Comparison of ENCODE assay signal across 9 cellular contexts in the genomic region with DNA sequence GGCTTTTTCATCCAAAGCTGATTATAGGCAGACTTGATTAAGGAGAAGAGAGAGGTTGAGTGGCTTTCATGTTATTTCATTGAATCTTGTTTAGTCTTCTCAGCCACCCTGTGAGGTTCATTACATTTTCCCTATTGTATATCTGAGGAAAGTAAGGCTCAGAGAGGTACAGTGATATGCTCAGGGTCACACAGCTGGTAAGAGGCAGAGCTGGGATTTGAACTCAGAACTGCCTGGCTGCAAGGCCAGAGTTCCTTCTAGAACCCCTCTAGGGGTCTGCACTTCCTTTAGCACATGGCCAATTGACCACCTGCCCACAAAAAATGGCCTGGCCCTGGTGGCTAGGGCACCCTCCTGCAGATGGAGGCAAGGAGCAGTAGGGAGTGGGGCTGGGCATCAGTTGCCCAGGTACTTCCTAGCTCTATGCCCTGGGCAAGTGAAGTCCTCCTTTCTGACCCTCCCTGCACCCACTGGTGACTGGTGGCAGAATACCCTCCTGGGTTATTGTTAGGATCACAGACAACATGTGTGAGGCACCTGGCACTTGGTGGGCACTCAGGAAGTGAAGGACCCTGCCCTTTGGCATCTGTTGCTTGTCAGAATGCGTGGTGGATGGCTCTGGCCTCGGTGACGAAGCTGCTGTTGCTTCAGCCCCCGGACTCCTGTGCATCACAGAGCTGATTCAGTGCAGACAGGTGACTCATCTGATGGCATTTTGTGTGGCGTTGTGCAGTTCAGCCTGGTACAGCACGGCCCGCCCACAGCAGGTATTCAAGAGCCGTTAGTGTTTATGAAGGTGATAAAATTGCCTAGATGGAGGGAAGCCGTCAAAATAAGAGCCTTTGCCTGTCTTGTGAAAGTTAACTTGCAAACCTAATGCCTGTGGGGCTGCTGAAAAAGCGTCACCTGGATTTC.
DNase-seq lines count a peak whose midpoint lies in the region; ATAC-seq and TF ChIP-seq lines count a peak whose summit lies in the region.
"Had no signal": no experiment of that assay in that cellular context is flagged by ENCODE, and none has a peak within 500 bp of the region (broad histone marks: within the 10 kb centered on the region; RNA-seq: fewer than 3 reads in every experiment).

No MANE protein-coding gene starts in this region.

- H3K9me3 ChIP-seq in right atrium auricular region = no peaks in the 10 kb centered on the region

- DNase-seq in right atrium auricular region (ENCODE audit: low spot score) (peak; percentile 53), cardiac septum (ENCODE audit: low spot score) (no peak), left kidney (ENCODE audit: low read depth, low spot score) (peak; percentile 59), putamen (ENCODE audit: low spot score) (no peak)
- peak; percentile 67 to 73 for DNase-seq in activated T-cell treated with anti-CD3 and anti-CD28 coated beads, Interleukin-2, amount 50 U/mL, for 72 hours
- DNase-seq in stimulated activated CD8-positive, alpha-beta memory T cell treated with anti-CD3 and anti-CD28 coated beads, Interleukin-7, amount 100 ng/mL, for 48 hours (ENCODE audit: extremely low read depth in 1 of 2, low read depth in 1 of 2) = peak; percentile 39 to 70
- DNase-seq: activated naive CD8-positive, alpha-beta T cell treated with anti-CD3 and anti-CD28 coated beads, Interleukin-2, amount 10 ng/mL, durations not matched to agents 7 days and 5 days had no signal

- H3K9me3 Mint-ChIP-seq in activated T-cell treated with anti-CD3 and anti-CD28 coated beads, Interleukin-2, amount 50 U/mL, for 72 hours = no peaks in the 10 kb centered on the region
- H3K9me3 Mint-ChIP-seq: activated naive CD8-positive, alpha-beta T cell treated with anti-CD3 and anti-CD28 coated beads, Interleukin-2, amount 10 ng/mL, durations not matched to agents 7 days and 5 days had no signal

- no peaks in the 10 kb centered on the region for H3K27me3 Mint-ChIP-seq in activated T-cell treated with anti-CD3 and anti-CD28 coated beads, Interleukin-2, amount 50 U/mL, for 72 hours (ENCODE audit: low read depth)
- H3K27me3 Mint-ChIP-seq: activated naive CD8-positive, alpha-beta T cell treated with anti-CD3 and anti-CD28 coated beads, Interleukin-2, amount 10 ng/mL, durations not matched to agents 7 days and 5 days had no signal

- no peak overlapping the region for H3K4me3 Mint-ChIP-seq in activated T-cell treated with anti-CD3 and anti-CD28 coated beads, Interleukin-2, amount 50 U/mL, for 72 hours
- H3K4me3 Mint-ChIP-seq: activated naive CD8-positive, alpha-beta T cell treated with anti-CD3 and anti-CD28 coated beads, Interleukin-2, amount 10 ng/mL, durations not matched to agents 7 days and 5 days had no signal

- no peaks in the 10 kb centered on the region for H3K36me3 Mint-ChIP-seq in activated T-cell treated with anti-CD3 and anti-CD28 coated beads, Interleukin-2, amount 50 U/mL, for 72 hours (ENCODE audit: insufficient read depth in 2 of 2)
- H3K36me3 Mint-ChIP-seq: activated naive CD8-positive, alpha-beta T cell treated with anti-CD3 and anti-CD28 coated beads, Interleukin-2, amount 10 ng/mL, durations not matched to agents 7 days and 5 days had no signal

- intact Hi-C loops in cardiac septum (cut with DNase I) = no loop called here

- no peak for TF ChIP-seq CTCF in right atrium auricular region (IDR thresholded peaks at IDR 0.05)

- ATAC-seq in activated T-cell treated with anti-CD3 and anti-CD28 coated beads, Interleukin-2, amount 50 U/mL, for 72 hours (replicated peaks in 1 of 2) = peak; percentile 96 to 98
- ATAC-seq in HG02938 (IDR thresholded peaks at IDR 0.05; ENCODE audit: unreplicated experiment) (no peak), HG02884 (IDR thresholded peaks at IDR 0.05; ENCODE audit: unreplicated experiment) (no peak)

- H3K36me3 ChIP-seq in right atrium auricular region = no peaks in the 10 kb centered on the region

- no peak overlapping the region for H3K27ac Mint-ChIP-seq in activated T-cell treated with anti-CD3 and anti-CD28 coated beads, Interleukin-2, amount 50 U/mL, for 72 hours
- H3K27ac Mint-ChIP-seq: activated naive CD8-positive, alpha-beta T cell treated with anti-CD3 and anti-CD28 coated beads, Interleukin-2, amount 10 ng/mL, durations not matched to agents 7 days and 5 days had no signal

- peaks cover 0 to 27% of the 10 kb centered on the region in 2 donors for H3K4me1 ChIP-seq in right atrium auricular region

- no peak overlapping the region for H3K4me3 ChIP-seq in right atrium auricular region

- H3K4me1 Mint-ChIP-seq in activated T-cell treated with anti-CD3 and anti-CD28 coated beads, Interleukin-2, amount 50 U/mL, for 72 hours (ENCODE audit: low read depth) = peaks cover 51% of the 10 kb centered on the region

- H3K27ac ChIP-seq in right atrium auricular region = peak overlapping the region in 1 of 2 donors; percentile 52

- no peaks in the 10 kb centered on the region for H3K27me3 ChIP-seq in right atrium auricular region

Comparison
In these comparisons a context has a peak if more than half of its experiments do, and no peak if none do; other contexts are left out.
1. DNase-seq: peak in right atrium auricular region (single experiment), activated T-cell treated with anti-CD3 and anti-CD28 coated beads, Interleukin-2, amount 50 U/mL, for 72 hours (2 of 2), left kidney (single experiment) and stimulated activated CD8-positive, alpha-beta memory T cell treated with anti-CD3 and anti-CD28 coated beads, Interleukin-7, amount 100 ng/mL, for 48 hours (2 of 2); none in cardiac septum (single experiment) and putamen (single experiment).
2. ATAC-seq: peak in activated T-cell treated with anti-CD3 and anti-CD28 coated beads, Interleukin-2, amount 50 U/mL, for 72 hours (2 of 2); none in HG02938 (single experiment) and HG02884 (single experiment).